20 cellular contexts compared by ENCODE assay signal in the genomic region with DNA sequence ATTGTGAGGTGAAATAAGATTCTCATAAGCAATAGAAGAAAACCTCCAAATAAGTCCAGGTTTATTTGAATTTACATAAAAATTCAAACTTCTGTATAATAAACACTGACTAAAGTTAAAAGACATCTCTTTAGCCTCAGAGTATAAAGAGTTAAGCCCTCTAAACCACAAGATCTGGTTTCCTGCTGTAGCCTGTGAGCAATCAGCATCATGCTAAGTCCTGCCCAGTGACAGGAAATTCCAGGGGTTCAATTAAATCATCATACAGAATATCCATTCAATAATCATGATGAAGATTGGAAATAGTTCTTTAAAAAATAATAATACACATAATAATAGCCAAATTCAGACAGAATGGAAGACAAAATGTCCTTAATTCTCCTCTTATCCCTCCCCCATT.
DNase-seq lines count a peak whose midpoint lies in the region; ATAC-seq, FAIRE-seq and TF ChIP-seq lines count a peak whose summit lies in the region.
"Had no signal": no experiment of that assay in that cellular context is flagged by ENCODE, and none has a peak within 500 bp of the region (broad histone marks: within the 10 kb centered on the region; RNA-seq: fewer than 3 reads in every experiment).

No MANE protein-coding gene starts in this region.

- intact Hi-C loops in heart left ventricle (cut with DNase I) (no loop called here), esophagus squamous epithelium (cut with DNase I) (no loop called here)

- no peaks in the 10 kb centered on the region for H3K4me1 Mint-ChIP-seq in activated naive CD8-positive, alpha-beta T cell treated with anti-CD3 and anti-CD28 coated beads for 36 hours
- H3K4me1 Mint-ChIP-seq in activated naive CD8-positive, alpha-beta T cell treated with anti-CD3 and anti-CD28 coated beads, Interleukin-2, amount 50 U/mL, for 24 hours, result no peaks in the 10 kb centered on the region
- peaks cover 4% of the 10 kb centered on the region for H3K4me1 Mint-ChIP-seq in astrocyte (ENCODE audit: low read depth, unreplicated experiment)

- H3K27me3 ChIP-seq in astrocyte (ENCODE audit: insufficient read depth, low read length) (no peaks in the 10 kb centered on the region), heart left ventricle (peaks cover 0 to 9% (median 0%) of the 10 kb centered on the region in 9 donors), esophagus squamous epithelium (no peaks in the 10 kb centered on the region)
- H3K27me3 ChIP-seq: Peyer's patch had no signal

- H3K27me3 Mint-ChIP-seq in activated naive CD8-positive, alpha-beta T cell treated with anti-CD3 and anti-CD28 coated beads for 36 hours, result peaks cover 4% of the 10 kb centered on the region
- peaks cover 3% of the 10 kb centered on the region for H3K27me3 Mint-ChIP-seq in activated naive CD8-positive, alpha-beta T cell treated with anti-CD3 and anti-CD28 coated beads, Interleukin-2, amount 50 U/mL, for 24 hours
- H3K27me3 Mint-ChIP-seq in astrocyte (ENCODE audit: low read depth, unreplicated experiment), result no peaks in the 10 kb centered on the region

- H3K27ac ChIP-seq in astrocyte (ENCODE audit: low read depth, low read length) (no peak overlapping the region), heart left ventricle (no peak overlapping the region), esophagus squamous epithelium (no peak overlapping the region)
- H3K27ac ChIP-seq: 22Rv1, C4-2B, Peyer's patch had no signal

- no peaks in the 10 kb centered on the region for H3K9me3 Mint-ChIP-seq in activated naive CD8-positive, alpha-beta T cell treated with anti-CD3 and anti-CD28 coated beads for 36 hours
- H3K9me3 Mint-ChIP-seq in activated naive CD8-positive, alpha-beta T cell treated with anti-CD3 and anti-CD28 coated beads, Interleukin-2, amount 50 U/mL, for 24 hours, result no peaks in the 10 kb centered on the region
- H3K9me3 Mint-ChIP-seq in astrocyte (ENCODE audit: unreplicated experiment), result no peaks in the 10 kb centered on the region

- TF ChIP-seq CTCF in astrocyte (IDR thresholded peaks at IDR 0.05; ENCODE audit: insufficient read depth, low read depth, low read length), result no peak
- TF ChIP-seq CTCF in fibroblast of mammary gland (conservative IDR thresholded peaks at IDR 0.05; ENCODE audit: control insufficient read depth, insufficient read depth, low read depth, low read length), result no peak
- TF ChIP-seq CTCF in retinal pigment epithelial cell (conservative IDR thresholded peaks at IDR 0.05; ENCODE audit: low read depth, low read length), result no peak
- TF ChIP-seq CTCF in heart left ventricle (IDR thresholded peaks at IDR 0.05), result no peak
- TF ChIP-seq CTCF in esophagus squamous epithelium (IDR thresholded peaks at IDR 0.05), result no peak

- H3K4me3 Mint-ChIP-seq in activated naive CD8-positive, alpha-beta T cell treated with anti-CD3 and anti-CD28 coated beads for 36 hours, result no peak overlapping the region
- H3K4me3 Mint-ChIP-seq in activated naive CD8-positive, alpha-beta T cell treated with anti-CD3 and anti-CD28 coated beads, Interleukin-2, amount 50 U/mL, for 24 hours, result no peak overlapping the region
- no peak overlapping the region for H3K4me3 Mint-ChIP-seq in astrocyte (ENCODE audit: unreplicated experiment)

- H2AFZ ChIP-seq in astrocyte (ENCODE audit: low read depth, low read length), result no peak overlapping the region

- DNase-seq in activated naive CD8-positive, alpha-beta T cell treated with anti-CD3 and anti-CD28 coated beads for 36 hours, result no peak
- no peak for DNase-seq in activated naive CD8-positive, alpha-beta T cell treated with anti-CD3 and anti-CD28 coated beads, Interleukin-2, amount 50 U/mL, for 24 hours
- DNase-seq in astrocyte (ENCODE audit: low read depth) (peak; percentile 13), fibroblast of mammary gland (ENCODE audit: low read depth) (peak; percentile 1), retinal pigment epithelial cell (ENCODE audit: low read depth) (peak; percentile 7), heart left ventricle (no peak), esophagus squamous epithelium (lab: John Stamatoyannopoulos, UW) (no peak)
- DNase-seq: Caco-2, DMS53, KBM-7, NCI-H1092, NCI-H1694, NCI-H510A treated with DMSO at 0.1 percent for 48 hours, Peyer's patch, SHP77 had no signal

- no peak overlapping the region for H3K4me2 ChIP-seq in astrocyte (ENCODE audit: low read length)

- no peak for ATAC-seq in activated naive CD8-positive, alpha-beta T cell treated with anti-CD3 and anti-CD28 coated beads, Interleukin-2, amount 50 U/mL, for 24 hours
- ATAC-seq in heart left ventricle (no peak), HG02642 (IDR thresholded peaks at IDR 0.05; ENCODE audit: poor library complexity, unreplicated experiment) (no peak)
- ATAC-seq: GM12878 had no signal

- no peaks in the 10 kb centered on the region for H3K9me3 ChIP-seq in astrocyte (ENCODE audit: insufficient read depth, low read depth, low read length)
- H3K9me3 ChIP-seq in heart left ventricle, result no peaks in the 10 kb centered on the region
- no peaks in the 10 kb centered on the region for H3K9me3 ChIP-seq in esophagus squamous epithelium
- H3K9me3 ChIP-seq: Caco-2, Peyer's patch had no signal

- no peaks in the 10 kb centered on the region for H4K20me1 ChIP-seq in astrocyte (ENCODE audit: insufficient read depth, low read length)

- no peaks in the 10 kb centered on the region for H3K36me3 ChIP-seq in astrocyte (ENCODE audit: insufficient read depth, low read length)
- peaks cover 0 to 15% (median 9%) of the 10 kb centered on the region in 9 donors for H3K36me3 ChIP-seq in heart left ventricle
- H3K36me3 ChIP-seq in esophagus squamous epithelium, result peaks cover 0 to 7% (median 0%) of the 10 kb centered on the region in 3 donors
- H3K36me3 ChIP-seq: Peyer's patch had no signal

- H3K79me2 ChIP-seq in astrocyte (ENCODE audit: insufficient read depth, low read length), result no peaks in the 10 kb centered on the region

- no peaks in the 10 kb centered on the region for H3K4me1 ChIP-seq in astrocyte (ENCODE audit: insufficient read depth, low read length)
- no peaks in the 10 kb centered on the region for H3K4me1 ChIP-seq in heart left ventricle
- H3K4me1 ChIP-seq in esophagus squamous epithelium, result no peaks in the 10 kb centered on the region
- H3K4me1 ChIP-seq: Caco-2, Peyer's patch had no signal

- H3K9ac ChIP-seq in astrocyte (ENCODE audit: low read length), result no peak overlapping the region

- H3K27ac Mint-ChIP-seq in activated naive CD8-positive, alpha-beta T cell treated with anti-CD3 and anti-CD28 coated beads for 36 hours, result peak overlapping the region; percentile 45
- no peak overlapping the region for H3K27ac Mint-ChIP-seq in activated naive CD8-positive, alpha-beta T cell treated with anti-CD3 and anti-CD28 coated beads, Interleukin-2, amount 50 U/mL, for 24 hours
- no peak overlapping the region for H3K27ac Mint-ChIP-seq in astrocyte (ENCODE audit: unreplicated experiment)

- H3K36me3 Mint-ChIP-seq in activated naive CD8-positive, alpha-beta T cell treated with anti-CD3 and anti-CD28 coated beads for 36 hours, result no peaks in the 10 kb centered on the region
- no peaks in the 10 kb centered on the region for H3K36me3 Mint-ChIP-seq in activated naive CD8-positive, alpha-beta T cell treated with anti-CD3 and anti-CD28 coated beads, Interleukin-2, amount 50 U/mL, for 24 hours (ENCODE audit: low read depth)
- H3K36me3 Mint-ChIP-seq in astrocyte (ENCODE audit: low read depth, unreplicated experiment), result no peaks in the 10 kb centered on the region

- TF ChIP-seq POLR2A in heart left ventricle (IDR thresholded peaks at IDR 0.05) (no peak), esophagus squamous epithelium (IDR thresholded peaks at IDR 0.05) (no peak)

- H3K4me3 ChIP-seq in astrocyte (ENCODE audit: insufficient read depth, low read depth, low read length), result no peak overlapping the region
- H3K4me3 ChIP-seq in fibroblast of mammary gland (ENCODE audit: control insufficient read depth, low read depth, low read length), result no peak overlapping the region
- no peak overlapping the region for H3K4me3 ChIP-seq in retinal pigment epithelial cell (ENCODE audit: low read length)
- H3K4me3 ChIP-seq in heart left ventricle, result no peak overlapping the region
- H3K4me3 ChIP-seq in esophagus squamous epithelium, result no peak overlapping the region
- H3K4me3 ChIP-seq: GM12878, Peyer's patch had no signal

- no peak for FAIRE-seq in astrocyte (lab: Jason Lieb, UNC)
- FAIRE-seq: GM12878, GM18507 had no signal

Comparison
In these comparisons a context has a peak if more than half of its experiments do, and no peak if none do; other contexts are left out.
1. DNase-seq: peak in astrocyte (single experiment), fibroblast of mammary gland (single experiment) and retinal pigment epithelial cell (single experiment); none in activated naive CD8-positive, alpha-beta T cell treated with anti-CD3 and anti-CD28 coated beads for 36 hours (single experiment), activated naive CD8-positive, alpha-beta T cell treated with anti-CD3 and anti-CD28 coated beads, Interleukin-2, amount 50 U/mL, for 24 hours (single experiment), heart left ventricle (0 of 5) and esophagus squamous epithelium (single experiment).